8 cellular contexts compared by ENCODE assay signal in the genomic region with DNA sequence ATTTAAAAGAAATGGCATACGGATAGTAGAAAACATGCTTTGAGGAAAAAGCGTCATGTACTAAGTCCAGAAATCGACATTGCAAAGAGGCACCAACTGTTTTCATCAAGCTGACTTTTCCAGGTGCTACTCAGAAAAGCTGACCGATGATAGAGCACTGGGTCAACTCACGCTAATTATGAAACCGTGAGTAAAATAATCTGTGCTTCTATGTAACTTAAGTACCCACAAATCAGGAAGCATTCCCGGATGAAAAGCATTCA. TPM values are rescaled to one million over a fixed set of nuclear protein-coding genes. Genes with fewer than 3 reads are reported as not detected.
DNase-seq lines count a peak whose midpoint lies in the region; ATAC-seq, FAIRE-seq and TF ChIP-seq lines count a peak whose summit lies in the region.

No MANE protein-coding gene starts in this region.

- no peaks in the 10 kb centered on the region for H3K9me3 Mint-ChIP-seq in astrocyte (ENCODE audit: unreplicated experiment)
- H3K9me3 Mint-ChIP-seq in type B pancreatic cell, result no peaks in the 10 kb centered on the region

- peaks cover 43% of the 10 kb centered on the region for H3K79me2 ChIP-seq in astrocyte (ENCODE audit: insufficient read depth, low read length)

- H4K20me1 ChIP-seq in astrocyte (ENCODE audit: insufficient read depth, low read length), result no peaks in the 10 kb centered on the region

- H3K4me2 ChIP-seq in astrocyte (ENCODE audit: low read length), result peak overlapping the region; percentile 95

- intact Hi-C loops in left lung (cut with DNase I), result no loop called here

- peak; percentile 47 for ATAC-seq in GM19324 (IDR thresholded peaks at IDR 0.05; ENCODE audit: low FRiP score, unreplicated experiment)
- ATAC-seq in HG03342 (IDR thresholded peaks at IDR 0.05; ENCODE audit: unreplicated experiment), result peak; percentile 35
- no peak for ATAC-seq in left lung

- peak overlapping the region; percentile 86 for H2AFZ ChIP-seq in astrocyte (ENCODE audit: low read depth, low read length)

- H3K4me1 ChIP-seq in BE2C, result no peaks in the 10 kb centered on the region
- H3K4me1 ChIP-seq in astrocyte (ENCODE audit: insufficient read depth, low read length), result peaks cover 3% of the 10 kb centered on the region
- H3K4me1 ChIP-seq in left lung, result peaks cover 0 to 16% of the 10 kb centered on the region in 2 donors

- H3K27me3 Mint-ChIP-seq in astrocyte (ENCODE audit: low read depth, unreplicated experiment), result no peaks in the 10 kb centered on the region
- H3K27me3 Mint-ChIP-seq in type B pancreatic cell, result no peaks in the 10 kb centered on the region

- H3K27ac Mint-ChIP-seq in astrocyte (ENCODE audit: unreplicated experiment), result peak overlapping the region; percentile 64
- H3K27ac Mint-ChIP-seq in type B pancreatic cell, result peak overlapping the region; percentile 93

- H3K36me3 Mint-ChIP-seq in astrocyte (ENCODE audit: low read depth, unreplicated experiment), result no peaks in the 10 kb centered on the region
- no peaks in the 10 kb centered on the region for H3K36me3 Mint-ChIP-seq in type B pancreatic cell

- H3K9me3 ChIP-seq in BE2C (no peaks in the 10 kb centered on the region), astrocyte (ENCODE audit: insufficient read depth, low read depth, low read length) (no peaks in the 10 kb centered on the region), left lung (no peaks in the 10 kb centered on the region)

- peaks cover 10% of the 10 kb centered on the region for H3K4me1 Mint-ChIP-seq in astrocyte (ENCODE audit: low read depth, unreplicated experiment)
- H3K4me1 Mint-ChIP-seq in type B pancreatic cell (ENCODE audit: unreplicated experiment), result peaks cover 12% of the 10 kb centered on the region

- no peak for FAIRE-seq in astrocyte (lab: Jason Lieb, UNC)

- H3K36me3 ChIP-seq in BE2C, result no peaks in the 10 kb centered on the region
- H3K36me3 ChIP-seq in astrocyte (ENCODE audit: insufficient read depth, low read length), result peaks cover under 1% of the 10 kb centered on the region
- H3K36me3 ChIP-seq in left lung, result no peaks in the 10 kb centered on the region

- H3K4me3 Mint-ChIP-seq in astrocyte (ENCODE audit: unreplicated experiment) (peak overlapping the region; percentile 98), type B pancreatic cell (peak overlapping the region; percentile 98)

- DNase-seq in BE2C, result no peak
- no peak for DNase-seq in astrocyte (ENCODE audit: low read depth)
- DNase-seq in left lung, result no peak
- DNase-seq in type B pancreatic cell (ENCODE audit: extremely low spot score, unreplicated experiment), result no peak
- DNase-seq in NCI-H69 (lab: John Stamatoyannopoulos, UW), result no peak
- DNase-seq in NCI-H2029 treated with DMSO at 0.1 percent for 48 hours (lab: John Stamatoyannopoulos, UW), result no peak

- H3K27me3 ChIP-seq in BE2C (no peaks in the 10 kb centered on the region), astrocyte (ENCODE audit: insufficient read depth, low read length) (no peaks in the 10 kb centered on the region), left lung (no peaks in the 10 kb centered on the region)

- peak overlapping the region; percentile 86 for H3K4me3 ChIP-seq in BE2C (ENCODE audit: low read depth, low read length)
- peak overlapping the region; percentile 91 for H3K4me3 ChIP-seq in astrocyte (ENCODE audit: insufficient read depth, low read depth, low read length)
- peak overlapping the region; percentile 66 to 71 for H3K4me3 ChIP-seq in left lung

- peak overlapping the region; percentile 88 for H3K9ac ChIP-seq in astrocyte (ENCODE audit: low read length)

- TF ChIP-seq CTCF in BE2C (IDR thresholded peaks at IDR 0.05; ENCODE audit: low read depth, low read length) (no peak), astrocyte (IDR thresholded peaks at IDR 0.05; ENCODE audit: insufficient read depth, low read depth, low read length) (no peak), left lung (IDR thresholded peaks at IDR 0.05) (no peak), type B pancreatic cell (conservative IDR thresholded peaks at IDR 0.05) (no peak)

- peak overlapping the region; percentile 85 for H3K27ac ChIP-seq in astrocyte (ENCODE audit: low read depth, low read length)
- H3K27ac ChIP-seq in left lung, result peak overlapping the region; percentile 83 to 87

RNA-seq across cellular contexts. Expression of a gene that starts 0.4 kb away (rescaled TPM):
- 13.3 TPM for polyA plus RNA-seq in BE2C (2012; ENCODE audit: insufficient read depth, insufficient read length, low read depth)
- total RNA-seq in astrocyte, result 11.3 and 12.0 TPM in 2 replicates
- total RNA-seq in left lung, result 10 to 100 TPM; 13.3 to 15.5 TPM
- total RNA-seq in type B pancreatic cell (ENCODE audit: low replicate concordance), result 14.4 and 24.4 TPM in 2 replicates

RNA-seq across cellular contexts. Expression of a gene that starts 45.3 kb away (rescaled TPM):
- 1.0 TPM for polyA plus RNA-seq in BE2C (2012; ENCODE audit: insufficient read depth, insufficient read length, low read depth)
- total RNA-seq in astrocyte (3.1 and 3.7 TPM in 2 replicates), left lung (1 to 10 TPM; 4.2 to 5.9 TPM), type B pancreatic cell (ENCODE audit: low replicate concordance) (4.0 and 6.2 TPM in 2 replicates)
